Comparison of ENCODE assay signal across 11 cellular contexts in genomic region chrX:152245231-152245630, GRCh38.
"Had no signal": no experiment of that assay in that cellular context is flagged by ENCODE, and none has a peak within 500 bp of the region (broad histone marks: within the 10 kb centered on the region; RNA-seq: fewer than 3 reads in every experiment).

No MANE protein-coding gene starts in this region.

- H3K4me2 ChIP-seq: hepatocyte had no signal

- H3K27ac ChIP-seq: hepatocyte, left lung, parathyroid adenoma had no signal

- H3K36me3 Mint-ChIP-seq: type B pancreatic cell had no signal

- H3K79me2 ChIP-seq: hepatocyte, parathyroid adenoma had no signal

- H3K27ac Mint-ChIP-seq: naive thymus-derived CD8-positive, alpha-beta T cell; stimulated activated naive CD8-positive, alpha-beta T cell treated with anti-CD3 and anti-CD28 coated beads, Interleukin-15, amount 100 ng/mL, for 72 hours; type B pancreatic cell had no signal

- H3K9ac ChIP-seq: parathyroid adenoma had no signal

- H3K36me3 ChIP-seq: left lung had no signal

- H3K4me3 Mint-ChIP-seq: naive thymus-derived CD8-positive, alpha-beta T cell; stimulated activated naive CD8-positive, alpha-beta T cell treated with anti-CD3 and anti-CD28 coated beads, Interleukin-15, amount 100 ng/mL, for 72 hours; type B pancreatic cell had no signal

- H3K27me3 ChIP-seq: hepatocyte, left lung had no signal

- H2AFZ ChIP-seq: hepatocyte, parathyroid adenoma had no signal

- DNase-seq: activated naive CD4-positive, alpha-beta T cell; aorta; left lung; mucosa of descending colon; naive thymus-derived CD8-positive, alpha-beta T cell; stimulated activated CD4-positive, alpha-beta T cell treated with anti-CD3 and anti-CD28 coated beads, Interleukin-1b, Interleukin-23, amount 100 ng/mL, for 48 hours; stimulated activated naive CD8-positive, alpha-beta T cell treated with anti-CD3 and anti-CD28 coated beads, Interleukin-15, amount 100 ng/mL, for 72 hours had no signal

- H3K4me3 ChIP-seq: hepatocyte, left lung, mucosa of descending colon had no signal

- H3K4me1 ChIP-seq: left lung, parathyroid adenoma had no signal

- H3K27me3 Mint-ChIP-seq: naive thymus-derived CD8-positive, alpha-beta T cell; stimulated activated naive CD8-positive, alpha-beta T cell treated with anti-CD3 and anti-CD28 coated beads, Interleukin-15, amount 100 ng/mL, for 72 hours; type B pancreatic cell had no signal

- H3K9me3 ChIP-seq: left lung, mucosa of descending colon had no signal

- H3K4me1 Mint-ChIP-seq: naive thymus-derived CD8-positive, alpha-beta T cell; stimulated activated naive CD8-positive, alpha-beta T cell treated with anti-CD3 and anti-CD28 coated beads, Interleukin-15, amount 100 ng/mL, for 72 hours had no signal

- ATAC-seq: activated CD4-positive, CD25-positive, alpha-beta regulatory T cell treated with anti-CD3 and anti-CD28 coated beads, Interleukin-2, amount 50 U/mL, for 24 hours; left lung; mucosa of descending colon; naive thymus-derived CD8-positive, alpha-beta T cell; stimulated activated naive CD8-positive, alpha-beta T cell treated with anti-CD3 and anti-CD28 coated beads, Interleukin-15, amount 100 ng/mL, for 72 hours had no signal

- H3K9me3 Mint-ChIP-seq: type B pancreatic cell had no signal
